1 cellular context compared by ENCODE assay signal in genomic region chr18:58398648-58399398, GRCh38.
TF ChIP-seq lines count a peak whose summit lies in the region.

No MANE protein-coding gene starts in this region.

TF ChIP-seq in HepG2, 621 proteins besides CTCF, POLR2A, EP300 and RAD21 (continued from another document and continues in another):
- TF ChIP-seq ZNF784 (CRISPR knock-in tag; IDR thresholded peaks at IDR 0.05; ENCODE audit: borderline replicate concordance) (no peak), CHD4 (IDR thresholded peaks at IDR 0.05; ENCODE audit: borderline replicate concordance, low read length) (no peak), ZMAT3 (CRISPR knock-in tag; conservative IDR thresholded peaks at IDR 0.05) (no peak), KAT7 (CRISPR knock-in tag; IDR thresholded peaks at IDR 0.05; ENCODE audit: borderline replicate concordance) (no peak), ZNF260 (CRISPR knock-in tag; IDR thresholded peaks at IDR 0.05; ENCODE audit: borderline replicate concordance, low read depth) (no peak), ZNF646 (CRISPR knock-in tag; IDR thresholded peaks at IDR 0.05) (no peak; the same call in 1 of the 2 replicates), KAT2B (IDR thresholded peaks at IDR 0.05; ENCODE audit: borderline replicate concordance, low read depth, low read length) (no peak), MZF1 (CRISPR knock-in tag; IDR thresholded peaks at IDR 0.05; ENCODE audit: borderline replicate concordance) (no peak), ZNF747 (CRISPR knock-in tag; IDR thresholded peaks at IDR 0.05; ENCODE audit: borderline replicate concordance) (no peak), ZNF383 (CRISPR knock-in tag; IDR thresholded peaks at IDR 0.05; ENCODE audit: borderline replicate concordance) (peak; percentile 93; the same call in 1 of the 2 replicates), DBP (CRISPR knock-in tag; IDR thresholded peaks at IDR 0.05; ENCODE audit: not compliant biosample characterization) (no peak), TCF12 (IDR thresholded peaks at IDR 0.05) (no peak), TCF12 (CRISPR knock-in tag; IDR thresholded peaks at IDR 0.05) (no peak), BHLHE40 (IDR thresholded peaks at IDR 0.05; ENCODE audit: low read length) (no peak), FOXM1 (CRISPR knock-in tag; IDR thresholded peaks at IDR 0.05) (no peak), HOXA3 (CRISPR knock-in tag; IDR thresholded peaks at IDR 0.05) (0 out of 2 replicates have a peak, but pooled peaks have one; percentile 47), SP4 (CRISPR knock-in tag; IDR thresholded peaks at IDR 0.05) (no peak), ZNF550 (CRISPR knock-in tag; IDR thresholded peaks at IDR 0.05; ENCODE audit: borderline replicate concordance) (no peak), ZBTB7B (CRISPR knock-in tag; IDR thresholded peaks at IDR 0.05) (no peak), KLF11 (CRISPR knock-in tag; IDR thresholded peaks at IDR 0.05) (no peak), DDIT3 (CRISPR knock-in tag; IDR thresholded peaks at IDR 0.05) (no peak), HMG20B (CRISPR knock-in tag; conservative IDR thresholded peaks at IDR 0.05) (no peak), NR2F1 (CRISPR knock-in tag; IDR thresholded peaks at IDR 0.05) (no peak), ZFP90 (CRISPR knock-in tag; IDR thresholded peaks at IDR 0.05; ENCODE audit: borderline replicate concordance) (no peak), ZNF772 (CRISPR knock-in tag; IDR thresholded peaks at IDR 0.05) (no peak), KDM1A (CRISPR knock-in tag; IDR thresholded peaks at IDR 0.05) (no peak), FOXC1 (CRISPR knock-in tag; IDR thresholded peaks at IDR 0.05; ENCODE audit: borderline replicate concordance) (no peak), ETV5 (CRISPR knock-in tag; IDR thresholded peaks at IDR 0.05; ENCODE audit: borderline replicate concordance) (peak; percentile 59; the same call in 1 of the 2 replicates), KLF6 (CRISPR knock-in tag; IDR thresholded peaks at IDR 0.05) (no peak; the same call in 1 of the 2 replicates), HOXA7 (CRISPR knock-in tag; IDR thresholded peaks at IDR 0.05) (no peak), ELF3 (CRISPR knock-in tag; IDR thresholded peaks at IDR 0.05) (peak; percentile 33; the same call in 1 of the 2 replicates), ZNF562 (CRISPR knock-in tag; IDR thresholded peaks at IDR 0.05; ENCODE audit: borderline replicate concordance) (no peak)
- TF ChIP-seq, protein P1, sequence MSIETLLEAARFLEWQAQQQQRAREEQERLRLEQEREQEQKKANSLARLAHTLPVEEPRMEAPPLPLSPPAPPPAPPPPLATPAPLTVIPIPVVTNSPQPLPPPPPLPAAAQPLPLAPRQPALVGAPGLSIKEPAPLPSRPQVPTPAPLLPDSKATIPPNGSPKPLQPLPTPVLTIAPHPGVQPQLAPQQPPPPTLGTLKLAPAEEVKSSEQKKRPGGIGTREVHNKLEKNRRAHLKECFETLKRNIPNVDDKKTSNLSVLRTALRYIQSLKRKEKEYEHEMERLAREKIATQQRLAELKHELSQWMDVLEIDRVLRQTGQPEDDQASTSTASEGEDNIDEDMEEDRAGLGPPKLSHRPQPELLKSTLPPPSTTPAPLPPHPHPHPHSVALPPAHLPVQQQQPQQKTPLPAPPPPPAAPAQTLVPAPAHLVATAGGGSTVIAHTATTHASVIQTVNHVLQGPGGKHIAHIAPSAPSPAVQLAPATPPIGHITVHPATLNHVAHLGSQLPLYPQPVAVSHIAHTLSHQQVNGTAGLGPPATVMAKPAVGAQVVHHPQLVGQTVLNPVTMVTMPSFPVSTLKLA (IDR thresholded peaks at IDR 0.05) = no peak
- TF ChIP-seq, protein P2, sequence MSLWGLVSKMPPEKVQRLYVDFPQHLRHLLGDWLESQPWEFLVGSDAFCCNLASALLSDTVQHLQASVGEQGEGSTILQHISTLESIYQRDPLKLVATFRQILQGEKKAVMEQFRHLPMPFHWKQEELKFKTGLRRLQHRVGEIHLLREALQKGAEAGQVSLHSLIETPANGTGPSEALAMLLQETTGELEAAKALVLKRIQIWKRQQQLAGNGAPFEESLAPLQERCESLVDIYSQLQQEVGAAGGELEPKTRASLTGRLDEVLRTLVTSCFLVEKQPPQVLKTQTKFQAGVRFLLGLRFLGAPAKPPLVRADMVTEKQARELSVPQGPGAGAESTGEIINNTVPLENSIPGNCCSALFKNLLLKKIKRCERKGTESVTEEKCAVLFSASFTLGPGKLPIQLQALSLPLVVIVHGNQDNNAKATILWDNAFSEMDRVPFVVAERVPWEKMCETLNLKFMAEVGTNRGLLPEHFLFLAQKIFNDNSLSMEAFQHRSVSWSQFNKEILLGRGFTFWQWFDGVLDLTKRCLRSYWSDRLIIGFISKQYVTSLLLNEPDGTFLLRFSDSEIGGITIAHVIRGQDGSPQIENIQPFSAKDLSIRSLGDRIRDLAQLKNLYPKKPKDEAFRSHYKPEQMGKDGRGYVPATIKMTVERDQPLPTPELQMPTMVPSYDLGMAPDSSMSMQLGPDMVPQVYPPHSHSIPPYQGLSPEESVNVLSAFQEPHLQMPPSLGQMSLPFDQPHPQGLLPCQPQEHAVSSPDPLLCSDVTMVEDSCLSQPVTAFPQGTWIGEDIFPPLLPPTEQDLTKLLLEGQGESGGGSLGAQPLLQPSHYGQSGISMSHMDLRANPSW (CRISPR knock-in tag; IDR thresholded peaks at IDR 0.05; ENCODE audit: borderline replicate concordance) = no peak
- TF ChIP-seq, protein P3, sequence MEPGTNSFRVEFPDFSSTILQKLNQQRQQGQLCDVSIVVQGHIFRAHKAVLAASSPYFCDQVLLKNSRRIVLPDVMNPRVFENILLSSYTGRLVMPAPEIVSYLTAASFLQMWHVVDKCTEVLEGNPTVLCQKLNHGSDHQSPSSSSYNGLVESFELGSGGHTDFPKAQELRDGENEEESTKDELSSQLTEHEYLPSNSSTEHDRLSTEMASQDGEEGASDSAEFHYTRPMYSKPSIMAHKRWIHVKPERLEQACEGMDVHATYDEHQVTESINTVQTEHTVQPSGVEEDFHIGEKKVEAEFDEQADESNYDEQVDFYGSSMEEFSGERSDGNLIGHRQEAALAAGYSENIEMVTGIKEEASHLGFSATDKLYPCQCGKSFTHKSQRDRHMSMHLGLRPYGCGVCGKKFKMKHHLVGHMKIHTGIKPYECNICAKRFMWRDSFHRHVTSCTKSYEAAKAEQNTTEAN (CRISPR knock-in tag; conservative IDR thresholded peaks at IDR 0.05) = no peak
- TF ChIP-seq, protein P4, sequence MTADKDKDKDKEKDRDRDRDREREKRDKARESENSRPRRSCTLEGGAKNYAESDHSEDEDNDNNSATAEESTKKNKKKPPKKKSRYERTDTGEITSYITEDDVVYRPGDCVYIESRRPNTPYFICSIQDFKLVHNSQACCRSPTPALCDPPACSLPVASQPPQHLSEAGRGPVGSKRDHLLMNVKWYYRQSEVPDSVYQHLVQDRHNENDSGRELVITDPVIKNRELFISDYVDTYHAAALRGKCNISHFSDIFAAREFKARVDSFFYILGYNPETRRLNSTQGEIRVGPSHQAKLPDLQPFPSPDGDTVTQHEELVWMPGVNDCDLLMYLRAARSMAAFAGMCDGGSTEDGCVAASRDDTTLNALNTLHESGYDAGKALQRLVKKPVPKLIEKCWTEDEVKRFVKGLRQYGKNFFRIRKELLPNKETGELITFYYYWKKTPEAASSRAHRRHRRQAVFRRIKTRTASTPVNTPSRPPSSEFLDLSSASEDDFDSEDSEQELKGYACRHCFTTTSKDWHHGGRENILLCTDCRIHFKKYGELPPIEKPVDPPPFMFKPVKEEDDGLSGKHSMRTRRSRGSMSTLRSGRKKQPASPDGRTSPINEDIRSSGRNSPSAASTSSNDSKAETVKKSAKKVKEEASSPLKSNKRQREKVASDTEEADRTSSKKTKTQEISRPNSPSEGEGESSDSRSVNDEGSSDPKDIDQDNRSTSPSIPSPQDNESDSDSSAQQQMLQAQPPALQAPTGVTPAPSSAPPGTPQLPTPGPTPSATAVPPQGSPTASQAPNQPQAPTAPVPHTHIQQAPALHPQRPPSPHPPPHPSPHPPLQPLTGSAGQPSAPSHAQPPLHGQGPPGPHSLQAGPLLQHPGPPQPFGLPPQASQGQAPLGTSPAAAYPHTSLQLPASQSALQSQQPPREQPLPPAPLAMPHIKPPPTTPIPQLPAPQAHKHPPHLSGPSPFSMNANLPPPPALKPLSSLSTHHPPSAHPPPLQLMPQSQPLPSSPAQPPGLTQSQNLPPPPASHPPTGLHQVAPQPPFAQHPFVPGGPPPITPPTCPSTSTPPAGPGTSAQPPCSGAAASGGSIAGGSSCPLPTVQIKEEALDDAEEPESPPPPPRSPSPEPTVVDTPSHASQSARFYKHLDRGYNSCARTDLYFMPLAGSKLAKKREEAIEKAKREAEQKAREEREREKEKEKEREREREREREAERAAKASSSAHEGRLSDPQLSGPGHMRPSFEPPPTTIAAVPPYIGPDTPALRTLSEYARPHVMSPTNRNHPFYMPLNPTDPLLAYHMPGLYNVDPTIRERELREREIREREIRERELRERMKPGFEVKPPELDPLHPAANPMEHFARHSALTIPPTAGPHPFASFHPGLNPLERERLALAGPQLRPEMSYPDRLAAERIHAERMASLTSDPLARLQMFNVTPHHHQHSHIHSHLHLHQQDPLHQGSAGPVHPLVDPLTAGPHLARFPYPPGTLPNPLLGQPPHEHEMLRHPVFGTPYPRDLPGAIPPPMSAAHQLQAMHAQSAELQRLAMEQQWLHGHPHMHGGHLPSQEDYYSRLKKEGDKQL (CRISPR knock-in tag; IDR thresholded peaks at IDR 0.05; ENCODE audit: low read depth) = no peak
- TF ChIP-seq, protein P5, sequence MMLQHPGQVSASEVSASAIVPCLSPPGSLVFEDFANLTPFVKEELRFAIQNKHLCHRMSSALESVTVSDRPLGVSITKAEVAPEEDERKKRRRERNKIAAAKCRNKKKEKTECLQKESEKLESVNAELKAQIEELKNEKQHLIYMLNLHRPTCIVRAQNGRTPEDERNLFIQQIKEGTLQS (CRISPR knock-in tag; IDR thresholded peaks at IDR 0.05) = no peak
- TF ChIP-seq, protein P6, sequence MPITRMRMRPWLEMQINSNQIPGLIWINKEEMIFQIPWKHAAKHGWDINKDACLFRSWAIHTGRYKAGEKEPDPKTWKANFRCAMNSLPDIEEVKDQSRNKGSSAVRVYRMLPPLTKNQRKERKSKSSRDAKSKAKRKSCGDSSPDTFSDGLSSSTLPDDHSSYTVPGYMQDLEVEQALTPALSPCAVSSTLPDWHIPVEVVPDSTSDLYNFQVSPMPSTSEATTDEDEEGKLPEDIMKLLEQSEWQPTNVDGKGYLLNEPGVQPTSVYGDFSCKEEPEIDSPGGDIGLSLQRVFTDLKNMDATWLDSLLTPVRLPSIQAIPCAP (CRISPR knock-in tag; IDR thresholded peaks at IDR 0.05; ENCODE audit: low read depth) = 0 out of 2 replicates have a peak, but pooled peaks have one; percentile 51
